8 cellular contexts compared by ENCODE assay signal in the genomic region with DNA sequence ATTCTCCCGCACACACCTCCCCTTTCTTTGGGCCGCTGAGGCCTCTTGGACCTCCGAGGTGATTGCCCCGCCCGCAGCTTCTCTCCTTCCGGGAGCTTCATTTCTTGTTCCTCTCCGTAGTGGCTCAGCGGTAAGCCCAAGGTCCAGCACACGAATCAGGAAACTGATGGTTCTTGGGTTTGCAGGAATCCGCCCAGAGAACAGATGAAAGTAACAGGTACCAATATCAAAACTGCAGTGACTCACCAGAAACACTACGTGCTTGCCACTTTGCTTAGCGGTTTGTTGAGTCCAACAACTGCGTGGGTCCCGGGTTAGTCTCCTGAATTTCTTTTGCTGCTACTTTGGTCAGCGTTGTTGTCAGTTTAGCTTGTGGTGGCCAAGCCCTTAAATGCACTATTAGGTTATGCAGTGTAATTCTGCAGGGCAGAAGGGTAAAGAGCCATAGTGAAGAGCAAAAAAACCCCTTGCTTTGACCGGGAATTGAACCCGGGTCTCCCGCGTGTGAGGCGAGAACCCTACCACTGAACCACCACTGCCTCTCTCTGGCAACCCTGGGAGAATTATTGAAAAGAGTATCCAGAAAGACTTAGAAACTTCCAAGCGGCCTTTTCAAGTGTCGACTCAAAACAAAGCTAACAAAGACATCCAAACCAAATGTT.
A peak's percentile ranks its signal among the peaks of the same experiment; 100 is the strongest.
DNase-seq lines count a peak whose midpoint lies in the region; ATAC-seq lines count a peak whose summit lies in the region.
"Not testable (repeated sequence)": the region's sequence is repeated elsewhere in the genome, so short reads cannot be mapped to it uniquely, and the experiment has no call there.

No MANE protein-coding gene starts in this region.

- peak; percentile 41 for DNase-seq in GM03348 (ENCODE audit: low spot score)
- peak; percentile 93 for DNase-seq in NCI-H1694 (lab: John Stamatoyannopoulos, UW)
- peak; percentile 18 for DNase-seq in T-helper 22 cell (ENCODE audit: low read depth)
- peak; percentile 65 for DNase-seq in activated naive CD8-positive, alpha-beta T cell treated with anti-CD3 and anti-CD28 coated beads for 36 hours
- peak; percentile 77 for DNase-seq in globus pallidus (ENCODE audit: low spot score)
- peak; percentile 47 for DNase-seq in non-pigmented ciliary epithelial cell (ENCODE audit: low read depth)
- peak; percentile 55 for DNase-seq in stimulated activated naive CD8-positive, alpha-beta T cell treated with anti-CD3 and anti-CD28 coated beads, Interleukin-15, Interleukin-2, amounts not matched to agents 100 U/mL and 50 U/mL, for 24 hours

- H3K9me3 Mint-ChIP-seq in activated naive CD8-positive, alpha-beta T cell treated with anti-CD3 and anti-CD28 coated beads for 36 hours, result not testable (repeated sequence)

- peak; percentile 88 for ATAC-seq in HG02759 (IDR thresholded peaks at IDR 0.05; ENCODE audit: unreplicated experiment)
- peak; percentile 98 for ATAC-seq in stimulated activated naive CD8-positive, alpha-beta T cell treated with anti-CD3 and anti-CD28 coated beads, Interleukin-15, Interleukin-2, amounts not matched to agents 100 U/mL and 50 U/mL, for 24 hours

- H3K4me3 Mint-ChIP-seq in activated naive CD8-positive, alpha-beta T cell treated with anti-CD3 and anti-CD28 coated beads for 36 hours, result peak overlapping the region; percentile 78

- not testable (repeated sequence) for H3K4me1 Mint-ChIP-seq in activated naive CD8-positive, alpha-beta T cell treated with anti-CD3 and anti-CD28 coated beads for 36 hours

- peak overlapping the region; percentile 94 for H3K27ac Mint-ChIP-seq in activated naive CD8-positive, alpha-beta T cell treated with anti-CD3 and anti-CD28 coated beads for 36 hours

- not testable (repeated sequence) for H3K36me3 Mint-ChIP-seq in activated naive CD8-positive, alpha-beta T cell treated with anti-CD3 and anti-CD28 coated beads for 36 hours

- not testable (repeated sequence) for H3K27me3 Mint-ChIP-seq in activated naive CD8-positive, alpha-beta T cell treated with anti-CD3 and anti-CD28 coated beads for 36 hours

Comparison
In these comparisons a context has a peak if more than half of its experiments do, and no peak if none do; other contexts are left out.
1. Peak in every context shown above with its lines: DNase-seq and ATAC-seq.
2. DNase-seq: peak in every context shown above with its lines; median percentile 93 in NCI-H1694; 77 in globus pallidus; 65 in activated naive CD8-positive, alpha-beta T cell treated with anti-CD3 and anti-CD28 coated beads for 36 hours; 55 in stimulated activated naive CD8-positive, alpha-beta T cell treated with anti-CD3 and anti-CD28 coated beads, Interleukin-15, Interleukin-2, amounts not matched to agents 100 U/mL and 50 U/mL, for 24 hours; 47 in non-pigmented ciliary epithelial cell; 41 in GM03348; 18 in T-helper 22 cell.